14 cellular contexts compared by ENCODE assay signal in the genomic region with DNA sequence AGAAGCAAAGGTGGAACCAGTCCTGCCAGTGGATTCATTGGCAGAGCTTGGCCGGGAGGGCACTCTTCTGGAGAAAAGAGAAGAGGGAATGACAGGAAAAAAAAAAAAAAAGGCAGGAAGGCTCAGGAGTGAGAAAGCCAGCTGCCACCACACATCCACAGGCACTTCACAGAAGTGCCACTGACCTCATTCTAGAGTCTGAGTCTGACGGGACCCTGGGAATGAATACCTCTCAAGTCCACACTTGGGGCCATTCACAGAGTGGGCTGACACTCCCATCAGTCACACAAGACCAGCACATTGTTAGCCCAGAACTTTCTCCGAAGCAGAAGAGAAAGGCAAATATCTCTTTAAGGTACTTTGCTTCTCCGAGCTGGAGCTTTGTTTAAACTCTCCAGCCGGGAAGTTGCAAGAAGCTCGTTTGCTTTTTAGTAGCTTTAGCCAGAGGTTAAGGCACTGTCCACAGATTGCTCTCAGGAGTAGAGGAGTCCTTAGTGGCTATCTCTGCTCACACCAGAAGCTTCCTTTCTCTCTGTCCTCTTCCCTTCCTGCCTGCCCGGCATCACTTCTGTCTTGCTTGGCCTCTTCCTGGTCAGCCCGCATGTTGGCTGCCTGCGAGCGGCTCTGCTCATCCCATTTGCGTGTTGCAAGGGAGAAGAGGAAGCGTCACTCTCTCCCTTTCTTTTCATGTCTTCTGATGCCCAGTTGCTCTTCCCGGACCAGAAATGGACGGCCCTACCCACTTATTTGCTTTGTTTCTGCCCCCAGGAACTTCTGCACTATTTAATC. TPM values are rescaled to one million over a fixed set of nuclear protein-coding genes. Genes with fewer than 3 reads are reported as not detected.
A peak's percentile ranks its signal among the peaks of the same experiment; 100 is the strongest.
DNase-seq lines count a peak whose midpoint lies in the region; ATAC-seq and TF ChIP-seq lines count a peak whose summit lies in the region.
"Had no signal": no experiment of that assay in that cellular context is flagged by ENCODE, and none has a peak within 500 bp of the region (broad histone marks: within the 10 kb centered on the region; RNA-seq: fewer than 3 reads in every experiment).

No MANE protein-coding gene starts in this region.

- H3K4me1 Mint-ChIP-seq in MCF 10A (ENCODE audit: insufficient read depth, unreplicated experiment) (no peaks in the 10 kb centered on the region), endodermal cell (peaks cover 15% of the 10 kb centered on the region)
- H3K4me1 Mint-ChIP-seq in CD8-positive, alpha-beta memory T cell, result peaks cover 26 to 68% (median 39%) of the 10 kb centered on the region in 3 donors

- no peaks in the 10 kb centered on the region for H3K27me3 ChIP-seq in breast epithelium
- peaks cover 43% of the 10 kb centered on the region for H3K27me3 ChIP-seq in endodermal cell (ENCODE audit: control insufficient read depth, insufficient read depth, low read length, poor library complexity, severe bottlenecking)
- no peaks in the 10 kb centered on the region for H3K27me3 ChIP-seq in upper lobe of right lung
- H3K27me3 ChIP-seq in CD8-positive, alpha-beta memory T cell (ENCODE audit: insufficient read depth, low read length, poor library complexity, severe bottlenecking), result no peaks in the 10 kb centered on the region

- DNase-seq in breast epithelium (ENCODE audit: low spot score in 2 of 2) (no peak), MCF 10A (ENCODE audit: unreplicated experiment) (no peak), endodermal cell (peak; percentile 37), myocyte (ENCODE audit: low read depth) (peak; percentile 40), upper lobe of right lung (peak; percentile 37)
- no peak for DNase-seq in stimulated activated CD4-positive, alpha-beta T cell treated with anti-CD3 and anti-CD28 coated beads, Interleukin-1b, Interleukin-23, amount 100 ng/mL, for 48 hours
- DNase-seq in CD8-positive, alpha-beta memory T cell, result no peak
- DNase-seq: esophagus squamous epithelium, left cardiac atrium, NCI-H2081 treated with DMSO at 0.1 percent for 48 hours, NCI-H748 treated with DMSO at 0.1 percent for 48 hours, T-cell had no signal

- no peak overlapping the region for H3K4me3 ChIP-seq in breast epithelium
- H3K4me3 ChIP-seq in endodermal cell (ENCODE audit: low read length), result no peak overlapping the region
- no peak overlapping the region for H3K4me3 ChIP-seq in upper lobe of right lung
- H3K4me3 ChIP-seq in CD8-positive, alpha-beta memory T cell (ENCODE audit: low read length), result no peak overlapping the region
- H3K4me3 ChIP-seq: esophagus squamous epithelium had no signal

- H3K36me3 Mint-ChIP-seq in MCF 10A (ENCODE audit: insufficient read depth, unreplicated experiment), result peaks cover 17% of the 10 kb centered on the region
- H3K36me3 Mint-ChIP-seq in endodermal cell (ENCODE audit: low read depth), result peaks cover 12% of the 10 kb centered on the region
- H3K36me3 Mint-ChIP-seq in CD8-positive, alpha-beta memory T cell, result peaks cover 27 to 78% (median 31%) of the 10 kb centered on the region in 3 donors

- H3K27ac Mint-ChIP-seq in MCF 10A (ENCODE audit: low read depth, unreplicated experiment) (no peak overlapping the region), endodermal cell (no peak overlapping the region)
- peak overlapping the region in 3 of 8 donors; percentile 44 to 83 (median 70) for H3K27ac Mint-ChIP-seq in CD8-positive, alpha-beta memory T cell

- CTCF ChIA-PET in MCF 10A (lab: Yijun Ruan, JAX), result interaction anchor here (0.7 to 1.4 kb wide), 2 partner anchors 19 to 487 kb away, joined by 3 to 5 read pairs; no protein-coding TSS in a partner anchor
- CTCF ChIA-PET in CD8-positive, alpha-beta memory T cell (lab: Charles Lee), result interaction anchor here (1.1 to 1.7 kb wide), 5 partner anchors 8 to 24 kb away, joined by 3 to 8 read pairs (median 4); no protein-coding TSS in a partner anchor

- 89 to 90% methylated on average over 12 to 14 of the region's 14 CpGs for WGBS in endodermal cell (ENCODE audit: insufficient coverage in 1 of 2, insufficient read length in 1 of 2), 2 experiments

- TF ChIP-seq CTCF in breast epithelium (IDR thresholded peaks at IDR 0.05) (no peak), MCF 10A (IDR thresholded peaks at IDR 0.05; ENCODE audit: unreplicated experiment) (no peak), endodermal cell (conservative IDR thresholded peaks at IDR 0.05) (no peak), upper lobe of right lung (IDR thresholded peaks at IDR 0.05) (no peak)

- H3K27me3 Mint-ChIP-seq in MCF 10A (ENCODE audit: insufficient read depth, unreplicated experiment) (no peaks in the 10 kb centered on the region), endodermal cell (ENCODE audit: insufficient read depth) (peaks cover 23% of the 10 kb centered on the region)
- no peaks in the 10 kb centered on the region for H3K27me3 Mint-ChIP-seq in CD8-positive, alpha-beta memory T cell
- H3K27me3 Mint-ChIP-seq: T-cell had no signal

- BruUV-seq in MCF 10A (replicated peaks; lab: Mats Ljungman, UMichigan), result no TSS peak

- H3K9me3 ChIP-seq in breast epithelium (no peaks in the 10 kb centered on the region), endodermal cell (ENCODE audit: control insufficient read depth, low read length) (no peaks in the 10 kb centered on the region), upper lobe of right lung (no peaks in the 10 kb centered on the region)
- H3K9me3 ChIP-seq in CD8-positive, alpha-beta memory T cell (ENCODE audit: low read length), result no peaks in the 10 kb centered on the region
- H3K9me3 ChIP-seq: esophagus squamous epithelium had no signal

- TF ChIP-seq POLR2A in breast epithelium (IDR thresholded peaks at IDR 0.05), result no peak

- no peak overlapping the region for H3K9ac ChIP-seq in endodermal cell (ENCODE audit: extremely low read depth, low read length, poor library complexity, severe bottlenecking)

- ATAC-seq in upper lobe of right lung (peak; percentile 82), HG02938 (IDR thresholded peaks at IDR 0.05; ENCODE audit: unreplicated experiment) (no peak)
- ATAC-seq: activated CD4-positive, CD25-positive, alpha-beta regulatory T cell treated with anti-CD3 and anti-CD28 coated beads, Interleukin-2, amount 50 U/mL, for 24 hours; T-cell had no signal

- POLR2A ChIA-PET in MCF 10A (lab: Yijun Ruan, JAX), result no interaction called here
- POLR2A ChIA-PET in CD8-positive, alpha-beta memory T cell (lab: Charles Lee), result interaction anchor here (0.6 to 1.2 kb wide), 2 partner anchors 10 to 25 kb away, joined by 3 read pairs; no protein-coding TSS in a partner anchor

- no peak overlapping the region for H3K4me3 Mint-ChIP-seq in MCF 10A (ENCODE audit: unreplicated experiment)
- H3K4me3 Mint-ChIP-seq in endodermal cell, result no peak overlapping the region
- no peak overlapping the region for H3K4me3 Mint-ChIP-seq in CD8-positive, alpha-beta memory T cell
- H3K4me3 Mint-ChIP-seq: T-cell had no signal

- intact Hi-C loops in breast epithelium (cut with DNase I; ENCODE audit: low total_unique reads), result no loop called here
- intact Hi-C loops in MCF 10A (cut with micrococcal nuclease), result no loop called here
- intact Hi-C loops in upper lobe of right lung (cut with DNase I), result no loop called here

- H3K36me3 ChIP-seq in breast epithelium (no peaks in the 10 kb centered on the region), endodermal cell (ENCODE audit: control insufficient read depth, insufficient read depth, low read length) (no peaks in the 10 kb centered on the region), upper lobe of right lung (peaks cover 33% of the 10 kb centered on the region)
- H3K36me3 ChIP-seq in CD8-positive, alpha-beta memory T cell (ENCODE audit: insufficient read depth, low read length), result peaks cover 10% of the 10 kb centered on the region

- H3K9me3 Mint-ChIP-seq in MCF 10A (ENCODE audit: unreplicated experiment), result peaks cover 10% of the 10 kb centered on the region
- no peaks in the 10 kb centered on the region for H3K9me3 Mint-ChIP-seq in endodermal cell
- H3K9me3 Mint-ChIP-seq in CD8-positive, alpha-beta memory T cell, result no peaks in the 10 kb centered on the region
- H3K9me3 Mint-ChIP-seq: T-cell had no signal

- no peaks in the 10 kb centered on the region for H3K4me1 ChIP-seq in breast epithelium
- peaks cover 3% of the 10 kb centered on the region for H3K4me1 ChIP-seq in endodermal cell (ENCODE audit: control insufficient read depth, insufficient read depth, low read length)
- peaks cover 14% of the 10 kb centered on the region for H3K4me1 ChIP-seq in upper lobe of right lung
- H3K4me1 ChIP-seq in CD8-positive, alpha-beta memory T cell (ENCODE audit: insufficient read depth, low read length), result peaks cover 22% of the 10 kb centered on the region
- H3K4me1 ChIP-seq: esophagus squamous epithelium had no signal

- H3K27ac ChIP-seq in breast epithelium (peak overlapping the region; percentile 41 to 50), endodermal cell (ENCODE audit: low read depth, low read length) (no peak overlapping the region), upper lobe of right lung (no peak overlapping the region)
- H3K27ac ChIP-seq in CD8-positive, alpha-beta memory T cell (ENCODE audit: low read depth, low read length), result no peak overlapping the region
- H3K27ac ChIP-seq: esophagus squamous epithelium had no signal

RNA-seq across cellular contexts. Expression of a gene that starts 53.8 kb away (rescaled TPM):
- 100 to 1,000 TPM in 1 of 3 donors, 10 to 100 TPM in 2; 52.6 to 151 (median 89.5) TPM for total RNA-seq in breast epithelium
- 27.2 and 32.2 TPM in 2 replicates for total RNA-seq in MCF 10A (2022)
- total RNA-seq in endodermal cell, result 10 to 100 TPM; 58.3 to 62.4 TPM
- 40.1 TPM for polyA plus RNA-seq in endodermal cell (2013, experiment 1 of 2)
- 40.0 TPM for polyA plus RNA-seq in endodermal cell (2013, experiment 2 of 2)
- 40.4 and 44.7 TPM in 2 replicates for total RNA-seq in myocyte
- 18.3 TPM for polyA plus RNA-seq in myocyte (2012)
- total RNA-seq in upper lobe of right lung, result 58.9 TPM
- total RNA-seq in CD8-positive, alpha-beta memory T cell, result 10 to 100 TPM; 91.8 to 96.2 TPM
- 58.1 TPM for polyA plus RNA-seq in CD8-positive, alpha-beta memory T cell

RNA-seq across cellular contexts. Expression of a gene that starts 57.2 kb away (rescaled TPM):
- total RNA-seq in breast epithelium (100 to 1,000 TPM in 1 of 3 donors, 10 to 100 TPM in 2; 16.8 to 111 (median 58.0) TPM), MCF 10A (2022) (9.7 and 14.3 TPM in 2 replicates), endodermal cell (10 to 100 TPM; 11.1 TPM), myocyte (10.2 and 15.2 TPM in 2 replicates), upper lobe of right lung (53.2 TPM)
- polyA plus RNA-seq in endodermal cell (2013, experiment 1 of 2), result 32.5 TPM
- 32.2 TPM for polyA plus RNA-seq in endodermal cell (2013, experiment 2 of 2)
- polyA plus RNA-seq in myocyte (2012), result 6.1 TPM
- total RNA-seq in CD8-positive, alpha-beta memory T cell, result 10 to 100 TPM; 33.5 to 39.4 TPM
- polyA plus RNA-seq in CD8-positive, alpha-beta memory T cell, result 113 TPM

Comparison
In these comparisons a context has a peak if more than half of its experiments do, and no peak if none do; other contexts are left out.
1. DNase-seq: peak in endodermal cell (single experiment), myocyte (single experiment) and upper lobe of right lung (single experiment); none in breast epithelium (0 of 2), MCF 10A (single experiment), stimulated activated CD4-positive, alpha-beta T cell treated with anti-CD3 and anti-CD28 coated beads, Interleukin-1b, Interleukin-23, amount 100 ng/mL, for 48 hours (single experiment) and CD8-positive, alpha-beta memory T cell (0 of 5).
2. H3K27ac ChIP-seq: peak in breast epithelium (2 of 2); none in endodermal cell (single experiment), upper lobe of right lung (single experiment) and CD8-positive, alpha-beta memory T cell (single experiment).